Comparison of ENCODE assay signal across 8 cellular contexts in genomic region chr5:131394128-131394527, GRCh38.
A peak's percentile ranks its signal among the peaks of the same experiment; 100 is the strongest.
DNase-seq lines count a peak whose midpoint lies in the region; ATAC-seq, FAIRE-seq and TF ChIP-seq lines count a peak whose summit lies in the region.

No MANE protein-coding gene starts in this region.

- no peaks in the 10 kb centered on the region for H3K9me3 ChIP-seq in skeletal muscle satellite cell (replicated peaks; ENCODE audit: low read length)

- TF ChIP-seq CTCF in bronchial epithelial cell (IDR thresholded peaks at IDR 0.05; ENCODE audit: insufficient read depth, low read length, severe bottlenecking), result no peak

- peak; percentile 82 for ATAC-seq in HG03378 (IDR thresholded peaks at IDR 0.05; ENCODE audit: unreplicated experiment)

- H3K4me2 ChIP-seq in skeletal muscle satellite cell (ENCODE audit: low read length), result peak overlapping the region; percentile 24

- H3K4me1 ChIP-seq in skeletal muscle satellite cell (ENCODE audit: control insufficient read depth, insufficient read depth, low read length), result peaks cover 22% of the 10 kb centered on the region

- no peak for FAIRE-seq in bronchial epithelial cell (lab: Jason Lieb, UNC)

- DNase-seq in stimulated activated CD8-positive, alpha-beta memory T cell treated with anti-CD3 and anti-CD28 coated beads, Interleukin-12 subunit alpha, Interleukin-12 subunit beta, amount 100 ng/mL, for 1 hour (ENCODE audit: low read depth), result peak; percentile 27
- DNase-seq in stimulated activated CD8-positive, alpha-beta memory T cell treated with anti-CD3 and anti-CD28 coated beads, Interleukin-4, amount 100 ng/mL, for 48 hours, result no peak
- DNase-seq in bronchial epithelial cell (ENCODE audit: low read depth) (peak; percentile 88), OCI-M1 (lab: John Stamatoyannopoulos, UW) (no peak), UCSD-AML1 (lab: John Stamatoyannopoulos, UW; ENCODE audit: unreplicated experiment) (no peak), AML-193 (lab: John Stamatoyannopoulos, UW) (no peak)

- no peak overlapping the region for H3K4me3 ChIP-seq in bronchial epithelial cell (ENCODE audit: low read depth, low read length)
- H3K4me3 ChIP-seq in skeletal muscle satellite cell (ENCODE audit: low read length), result no peak overlapping the region

- H3K9ac ChIP-seq in skeletal muscle satellite cell (ENCODE audit: low read depth, low read length), result peak overlapping the region; percentile 43

- H3K36me3 ChIP-seq in bronchial epithelial cell (ENCODE audit: control insufficient read depth, insufficient read depth, low read length), result peaks cover 5% of the 10 kb centered on the region
- peaks cover 41% of the 10 kb centered on the region for H3K36me3 ChIP-seq in skeletal muscle satellite cell (ENCODE audit: insufficient read depth, low read length)

- H3K27me3 ChIP-seq in bronchial epithelial cell (ENCODE audit: control insufficient read depth, insufficient read depth, low read length), result no peaks in the 10 kb centered on the region
- H3K27me3 ChIP-seq in skeletal muscle satellite cell (ENCODE audit: control insufficient read depth, insufficient read depth, low read length), result no peaks in the 10 kb centered on the region

Comparison
In these comparisons a context has a peak if more than half of its experiments do, and no peak if none do; other contexts are left out.
1. DNase-seq: peak in stimulated activated CD8-positive, alpha-beta memory T cell treated with anti-CD3 and anti-CD28 coated beads, Interleukin-12 subunit alpha, Interleukin-12 subunit beta, amount 100 ng/mL, for 1 hour (single experiment) and bronchial epithelial cell (single experiment); none in stimulated activated CD8-positive, alpha-beta memory T cell treated with anti-CD3 and anti-CD28 coated beads, Interleukin-4, amount 100 ng/mL, for 48 hours (single experiment), OCI-M1 (single experiment), UCSD-AML1 (single experiment) and AML-193 (0 of 2).